Comparison of ENCODE assay signal across 8 cellular contexts in genomic region chr2:72146357-72147302, GRCh38. TPM values are rescaled to one million over a fixed set of nuclear protein-coding genes. Genes with fewer than 3 reads are reported as not detected.
DNase-seq lines count a peak whose midpoint lies in the region; ATAC-seq and TF ChIP-seq lines count a peak whose summit lies in the region.

No MANE protein-coding gene starts in this region.

- H3K36me3 ChIP-seq in BLaER1, result no peaks in the 10 kb centered on the region

- no peak for TF ChIP-seq CTCF in nephron progenitor cell (IDR thresholded peaks at IDR 0.05)

- peak overlapping the region; percentile 6 to 87 (median 80) for H3K27ac Mint-ChIP-seq in IgD-negative memory B cell
- no peak overlapping the region for H3K27ac Mint-ChIP-seq in effector memory CD8-positive, alpha-beta T cell
- no peak overlapping the region for H3K27ac Mint-ChIP-seq in nephron progenitor cell

- H3K4me1 Mint-ChIP-seq in IgD-negative memory B cell (peaks cover 11 to 24% (median 19%) of the 10 kb centered on the region in 3 donors), nephron progenitor cell (peaks cover 60% of the 10 kb centered on the region)
- peaks cover 29 to 30% of the 10 kb centered on the region in 2 donors for H3K4me1 Mint-ChIP-seq in effector memory CD8-positive, alpha-beta T cell (ENCODE audit: low read depth in 2 of 2)

- H3K27me3 Mint-ChIP-seq in IgD-negative memory B cell (peaks cover 67% of the 10 kb centered on the region), nephron progenitor cell (ENCODE audit: low read depth, poor library complexity) (peaks cover 99% of the 10 kb centered on the region)
- H3K27me3 Mint-ChIP-seq in effector memory CD8-positive, alpha-beta T cell, result peaks cover 80 to 93% of the 10 kb centered on the region in 2 donors

- peaks cover 95% of the 10 kb centered on the region for H3K27me3 ChIP-seq in BLaER1

- no peak overlapping the region for H3K27ac ChIP-seq in BLaER1

- peak overlapping the region; percentile 65 for H3K4me3 ChIP-seq in BLaER1

- H3K4me1 ChIP-seq in BLaER1, result peaks cover 64% of the 10 kb centered on the region

- peaks cover 65% of the 10 kb centered on the region for H4K20me1 ChIP-seq in BLaER1

- H3K9me3 Mint-ChIP-seq in IgD-negative memory B cell (peaks cover 0 to 8% (median 0%) of the 10 kb centered on the region in 3 donors), nephron progenitor cell (peaks cover 6% of the 10 kb centered on the region)
- H3K9me3 Mint-ChIP-seq in effector memory CD8-positive, alpha-beta T cell, result no peaks in the 10 kb centered on the region

- peak overlapping the region; percentile 98 for H3K4me2 ChIP-seq in BLaER1

- no peak for DNase-seq in effector memory CD8-positive, alpha-beta T cell
- DNase-seq in nephron progenitor cell (no peak), NCI-H2227 treated with DMSO at 0.1 percent for 48 hours (lab: John Stamatoyannopoulos, UW) (no peak)

- ATAC-seq in effector memory CD8-positive, alpha-beta T cell (replicated peaks), result no peak
- ATAC-seq in HG03439 (IDR thresholded peaks at IDR 0.05; ENCODE audit: unreplicated experiment) (no peak), HG02678 (IDR thresholded peaks at IDR 0.05; ENCODE audit: unreplicated experiment) (no peak), GM18498 (IDR thresholded peaks at IDR 0.05; ENCODE audit: unreplicated experiment) (no peak)

- H3K4me3 Mint-ChIP-seq in IgD-negative memory B cell (peak overlapping the region; percentile 13 to 81 (median 78)), nephron progenitor cell (peak overlapping the region; percentile 72)
- peak overlapping the region; percentile 53 to 56 for H3K4me3 Mint-ChIP-seq in effector memory CD8-positive, alpha-beta T cell

- H3K9ac ChIP-seq in BLaER1, result no peak overlapping the region

- peaks cover 5% of the 10 kb centered on the region; the same call in 1 of the 2 replicates for H3K9me3 ChIP-seq in BLaER1

- H3K36me3 Mint-ChIP-seq in IgD-negative memory B cell (peaks cover 3% of the 10 kb centered on the region), nephron progenitor cell (ENCODE audit: low read depth) (no peaks in the 10 kb centered on the region)
- H3K36me3 Mint-ChIP-seq in effector memory CD8-positive, alpha-beta T cell (ENCODE audit: insufficient read depth), result no peaks in the 10 kb centered on the region

RNA-seq across cellular contexts. Expression of gene CYP26B1, which starts 1.0 kb away (rescaled TPM):
- polyA plus RNA-seq in IgD-negative memory B cell, result not detected

Comparison
In these comparisons a context has a peak if more than half of its experiments do, and no peak if none do; other contexts are left out.
1. H3K27ac Mint-ChIP-seq: peak in IgD-negative memory B cell (3 of 3); none in effector memory CD8-positive, alpha-beta T cell (0 of 2) and nephron progenitor cell (single experiment).
2. Peak in every context shown above with its lines, with median percentiles within 50 percentile points of each other: H3K4me3 Mint-ChIP-seq.